ENCODE assay signal across 8 cellular contexts in the genomic region with DNA sequence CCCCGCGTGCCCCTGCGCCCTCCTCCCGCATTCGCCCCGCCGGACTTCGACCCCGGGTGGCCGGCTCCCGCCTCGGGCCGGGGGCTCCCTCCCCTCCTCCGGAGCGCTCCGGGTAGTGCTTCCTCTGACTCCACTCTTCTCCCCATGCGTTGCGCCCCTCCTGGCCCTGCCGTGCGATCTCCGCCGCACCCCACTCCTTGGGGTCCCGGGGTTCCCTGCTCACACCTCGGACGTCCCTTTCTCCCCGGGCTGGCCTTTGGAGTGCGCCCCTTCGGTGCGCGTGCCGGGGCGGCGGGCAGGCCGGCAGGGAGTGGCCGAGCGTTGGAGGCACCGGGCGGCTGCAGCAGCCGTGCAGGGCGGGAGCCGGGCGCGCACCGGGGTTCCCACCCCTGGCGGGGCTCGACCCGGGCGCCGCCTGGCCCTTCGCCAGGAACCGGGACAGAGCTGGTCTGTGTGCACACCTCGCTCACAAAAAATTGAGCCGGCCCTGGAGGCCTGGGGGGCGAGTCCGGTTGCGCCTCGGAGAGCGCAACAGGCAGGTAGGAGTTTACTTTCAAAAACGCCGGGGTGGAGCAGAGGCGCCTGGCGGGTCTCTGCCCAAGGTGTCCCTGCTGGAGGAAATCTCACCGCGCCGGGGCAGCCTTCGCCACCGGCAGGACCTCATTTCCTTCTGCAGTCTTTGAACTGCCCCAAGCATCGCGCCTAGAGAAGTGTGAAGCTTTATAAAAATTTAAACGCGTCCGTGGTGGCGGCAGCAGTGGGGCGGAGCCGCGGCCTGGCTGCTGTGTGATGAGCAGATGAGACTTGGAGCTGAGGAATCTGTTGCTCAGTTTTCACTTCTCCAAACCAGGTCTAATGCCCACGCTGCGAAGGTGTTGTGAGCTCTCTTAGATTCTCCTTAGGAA. TPM values are rescaled to one million over a fixed set of nuclear protein-coding genes. Genes with fewer than 3 reads are reported as not detected.
A peak's percentile ranks its signal among the peaks of the same experiment; 100 is the strongest.
DNase-seq lines count a peak whose midpoint lies in the region; ATAC-seq and TF ChIP-seq lines count a peak whose summit lies in the region.

No MANE protein-coding gene starts in this region.

- H3K4me3 ChIP-seq in Caco-2 (ENCODE audit: low read depth, low read length) (peak overlapping the region; percentile 78), cardiac muscle cell (peak overlapping the region; percentile 80)

- H3K9me3 ChIP-seq in Caco-2 (no peaks in the 10 kb centered on the region), cardiac muscle cell (ENCODE audit: low read depth) (no peaks in the 10 kb centered on the region)

- BruUV-seq in Caco-2 (replicated peaks; lab: Mats Ljungman, UMichigan) = no TSS peak

- no peaks in the 10 kb centered on the region for H3K9me3 Mint-ChIP-seq in Caco-2 (ENCODE audit: unreplicated experiment)

- H3K36me3 ChIP-seq in Caco-2 (ENCODE audit: control insufficient read depth, insufficient read depth, low read length) (no peaks in the 10 kb centered on the region), cardiac muscle cell (no peaks in the 10 kb centered on the region)

- ATAC-seq in GM19035 (IDR thresholded peaks at IDR 0.05; ENCODE audit: unreplicated experiment) (peak; percentile 68), HG03097 (IDR thresholded peaks at IDR 0.05; ENCODE audit: low FRiP score, unreplicated experiment) (peak; percentile 70)

- peaks cover 4% of the 10 kb centered on the region for H3K4me1 Mint-ChIP-seq in Caco-2 (ENCODE audit: low read depth, unreplicated experiment)

- peak in 1 of 2 experiments; percentile 30 for TF ChIP-seq CTCF in Caco-2 (IDR thresholded peaks at IDR 0.05; ENCODE audit: insufficient read depth in 1 of 2, low read depth in 1 of 2, low read length in 1 of 2, severe bottlenecking in 1 of 2, unreplicated experiment in 1 of 2)
- peak; percentile 6 for TF ChIP-seq CTCF in cardiac muscle cell (IDR thresholded peaks at IDR 0.05; ENCODE audit: low read depth, low read length)

- H3K4me1 ChIP-seq in Caco-2 (peaks cover 20% of the 10 kb centered on the region), cardiac muscle cell (ENCODE audit: low read depth) (peaks cover 15% of the 10 kb centered on the region)

- intact Hi-C loops in Caco-2 (cut with micrococcal nuclease; ENCODE audit: unreplicated experiment) = loop anchor here (1.0 to 2.0 kb wide), 3 partner anchors 34 to 122 kb away; no protein-coding TSS in a partner anchor
- intact Hi-C loops in posterior cingulate gyrus (cut with DNase I) = no loop called here

- peaks cover 12% of the 10 kb centered on the region for H3K36me3 Mint-ChIP-seq in Caco-2 (ENCODE audit: insufficient read depth, unreplicated experiment)

- peak overlapping the region; percentile 92 for H3K4me3 Mint-ChIP-seq in Caco-2 (ENCODE audit: unreplicated experiment)

- H3K27me3 Mint-ChIP-seq in Caco-2 (ENCODE audit: insufficient read depth, unreplicated experiment) = no peaks in the 10 kb centered on the region

- H3K27me3 ChIP-seq in Caco-2 (replicated peaks; ENCODE audit: control insufficient read depth, insufficient read depth, low read length) = no peaks in the 10 kb centered on the region
- no peaks in the 10 kb centered on the region for H3K27me3 ChIP-seq in cardiac muscle cell

- H3K27ac ChIP-seq in cardiac muscle cell = peak overlapping the region; percentile 83

- H3K27ac Mint-ChIP-seq in Caco-2 (ENCODE audit: unreplicated experiment) = peak overlapping the region; percentile 76

- POLR2A ChIA-PET in Caco-2 (lab: Charles Lee) = interaction anchor here (0.6 to 2.0 kb wide), 3 partner anchors 8 to 64 kb away, joined by 3 to 5 read pairs (median 4); no protein-coding TSS in a partner anchor

- DNase-seq in Caco-2 (peak; percentile 64 to 66), NCI-H510A (lab: John Stamatoyannopoulos, UW) (peak; percentile 36), cardiac muscle cell (ENCODE audit: low read depth in 1 of 2, low spot score in 1 of 2) (peak; percentile 36 to 75), posterior cingulate gyrus (peak in 6 of 10 donors; percentile 17 to 88 (median 54)), NCI-H2081 treated with DMSO at 0.1 percent for 48 hours (lab: John Stamatoyannopoulos, UW) (no peak)
- DNase-seq in activated T-helper 9 cell treated with anti-CD3 and anti-CD28 coated beads, Interleukin-2, amount 50 U/mL, for 16 hours (ENCODE audit: low read depth) = peak; percentile 2

- CTCF ChIA-PET in Caco-2 (lab: Charles Lee) = interaction anchor here (0.6 to 2.0 kb wide), 5 partner anchors 34 to 222 kb away, joined by 3 to 17 read pairs (median 4); no protein-coding TSS in a partner anchor

RNA-seq across cellular contexts. Expression of gene VANGL1, which starts 0.7 kb away (rescaled TPM):
- total RNA-seq in Caco-2 (2022) (11.3 and 13.6 TPM in 2 replicates), cardiac muscle cell (8.1 and 10.5 TPM in 2 replicates)
- polyA plus RNA-seq in cardiac muscle cell = 10.9 and 12.2 TPM in 2 replicates
